8 cellular contexts compared by ENCODE assay signal in genomic region chr19:48510421-48511268, GRCh38. TPM values are rescaled to one million over a fixed set of nuclear protein-coding genes. Genes with fewer than 3 reads are reported as not detected.
DNase-seq lines count a peak whose midpoint lies in the region; ATAC-seq and TF ChIP-seq lines count a peak whose summit lies in the region.

No MANE protein-coding gene starts in this region.

- H3K27me3 ChIP-seq in dorsolateral prefrontal cortex (peaks cover 0 to 3% (median 0%) of the 10 kb centered on the region in 45 donors), lower lobe of right lung (ENCODE audit: low read depth) (peaks cover 40% of the 10 kb centered on the region)

- H3K4me3 ChIP-seq in dorsolateral prefrontal cortex (peak overlapping the region; percentile 52 to 87 (median 77)), lower lobe of right lung (peak overlapping the region; percentile 21)

- peaks cover 27% of the 10 kb centered on the region for H3K4me1 ChIP-seq in lower lobe of right lung

- ATAC-seq in lower lobe of right lung (peak; percentile 67 to 72), HG03159 (IDR thresholded peaks at IDR 0.05; ENCODE audit: unreplicated experiment) (no peak)

- no peaks in the 10 kb centered on the region for H3K9me3 ChIP-seq in lower lobe of right lung

- in situ Hi-C loops in GM13977 (cut with MboI; ENCODE audit: low pct_unique_long_range_greater_than_20kb, low sequenced_read_pairs, unreplicated experiment): no loop called here

- H3K36me3 ChIP-seq in lower lobe of right lung: no peaks in the 10 kb centered on the region

- peak; percentile 78 for DNase-seq in GM13977 (ENCODE audit: low spot score)
- DNase-seq in NCI-H2196 treated with DMSO at 0.1 percent for 48 hours (lab: John Stamatoyannopoulos, UW; ENCODE audit: unreplicated experiment): peak; percentile 42
- peak; percentile 69 to 75 for DNase-seq in activated CD4-positive, alpha-beta T cell treated with anti-CD3 and anti-CD28 coated beads, Interleukin-2, amount 50 U/mL, for 4 hours
- DNase-seq in dorsolateral prefrontal cortex: peak; percentile 80 to 91 (median 90)
- peak; percentile 71 for DNase-seq in lower lobe of right lung
- peak; percentile 62 to 68 (median 63) for DNase-seq in stimulated activated CD4-positive, alpha-beta T cell treated with anti-CD3 and anti-CD28 coated beads, TNF-alpha, amount 100 ng/mL, for 24 hours (ENCODE audit: low read depth in 3 of 3)
- DNase-seq in SKM-1 treated with dmso at 0.1 percent for 144 hours (lab: John Stamatoyannopoulos, UW; ENCODE audit: unreplicated experiment): no peak

- no peak for TF ChIP-seq CTCF in GM13977 (IDR thresholded peaks at IDR 0.05; ENCODE audit: extremely low read depth, insufficient read depth, missing control alignments)
- TF ChIP-seq CTCF in dorsolateral prefrontal cortex (IDR thresholded peaks at IDR 0.05 in 54 of 56, conservative IDR thresholded peaks at IDR 0.05 in 2 of 56; ENCODE audit: low read depth in 1 of 56, partially characterized antibody in 56 of 56): no peak
- TF ChIP-seq CTCF in lower lobe of right lung (IDR thresholded peaks at IDR 0.05): no peak

- intact Hi-C loops in dorsolateral prefrontal cortex (cut with DNase I): no loop called here
- intact Hi-C loops in lower lobe of right lung (cut with DNase I): no loop called here

- peak overlapping the region in 54 of 59 donors; percentile 29 to 97 (median 87) for H3K27ac ChIP-seq in dorsolateral prefrontal cortex
- H3K27ac ChIP-seq in lower lobe of right lung: no peak overlapping the region

RNA-seq across cellular contexts. Expression of gene LMTK3, which starts 1.0 kb away (rescaled TPM):
- total RNA-seq in dorsolateral prefrontal cortex: 100 to 1,000 TPM in 62 of 120 experiments, 10 to 100 TPM in 58; 47.3 to 143 (median 101) TPM
- 7.1 TPM for total RNA-seq in lower lobe of right lung

RNA-seq across cellular contexts. Expression of gene SULT2B1, which starts 41.3 kb away (rescaled TPM):
- total RNA-seq in dorsolateral prefrontal cortex (1 to 10 TPM in 61 of 120 experiments, under 1 TPM in 35, not detected in 24; 0.38 to 4.8 (median 1.2) TPM), lower lobe of right lung (14.4 TPM)

RNA-seq across cellular contexts. Expression of gene CYTH2, which starts 41.5 kb away (rescaled TPM):
- total RNA-seq in dorsolateral prefrontal cortex (10 to 100 TPM; 40.0 to 85.5 (median 64.9) TPM), lower lobe of right lung (75.2 TPM)

RNA-seq across cellular contexts. Expression of gene KCNJ14, which starts 55.3 kb away (rescaled TPM):
- total RNA-seq in dorsolateral prefrontal cortex (1 to 10 TPM; 1.2 to 5.3 (median 2.1) TPM), lower lobe of right lung (0.71 TPM)
